Comparison of ENCODE assay signal across 8 cellular contexts in genomic region chr7:75993689-75994387, GRCh38. TPM values are rescaled to one million over a fixed set of nuclear protein-coding genes. Genes with fewer than 3 reads are reported as not detected.
DNase-seq lines count a peak whose midpoint lies in the region; ATAC-seq and TF ChIP-seq lines count a peak whose summit lies in the region.

No MANE protein-coding gene starts in this region.

- ATAC-seq in GM21390 (IDR thresholded peaks at IDR 0.05; ENCODE audit: unreplicated experiment) (peak; percentile 16), GM21526 (IDR thresholded peaks at IDR 0.05; ENCODE audit: low FRiP score, unreplicated experiment) (no peak)
- ATAC-seq in naive thymus-derived CD8-positive, alpha-beta T cell, result peak; percentile 13 to 35

- intact Hi-C loops in activated T-helper 2 cell treated with anti-CD3 and anti-CD28 coated beads, Interferon-gamma antibody, Interleukin-2, Interleukin-4, amounts not matched to agents 10 μg/mL and 5 μg/mL and 100 μg/mL, durations not matched to agents 14 hours and 24 hours and 36 hours (cut with micrococcal nuclease), result loop anchor here (1.0 kb wide), 2 partner anchors 15 to 26 kb away; no protein-coding TSS in a partner anchor

- peak overlapping the region; percentile 75 for H3K4me3 ChIP-seq in LNCaP clone FGC (ENCODE audit: low read depth, low read length)
- peak overlapping the region; percentile 75 for H3K4me3 ChIP-seq in fibroblast of villous mesenchyme (ENCODE audit: low read depth, low read length)

- H3K36me3 Mint-ChIP-seq in activated T-helper 2 cell treated with anti-CD3 and anti-CD28 coated beads, Interferon-gamma antibody, Interleukin-2, Interleukin-4, amounts not matched to agents 10 μg/mL and 5 μg/mL and 100 μg/mL, durations not matched to agents 14 hours and 24 hours and 36 hours (ENCODE audit: low read depth), result peaks cover 36% of the 10 kb centered on the region
- H3K36me3 Mint-ChIP-seq in naive thymus-derived CD8-positive, alpha-beta T cell, result peaks cover 0 to 7% (median 3%) of the 10 kb centered on the region in 3 donors

- DNase-seq in D341Med (ENCODE audit: low spot score), result peak; percentile 63
- DNase-seq in LNCaP clone FGC (ENCODE audit: low read depth), result peak; percentile 3
- DNase-seq in activated T-helper 2 cell treated with anti-CD3 and anti-CD28 coated beads, Interferon-gamma antibody, Interleukin-2, Interleukin-4, amounts not matched to agents 10 μg/mL and 5 μg/mL and 100 μg/mL, durations not matched to agents 14 hours and 24 hours and 36 hours (ENCODE audit: low spot score), result no peak
- peak; percentile 76 for DNase-seq in fibroblast of villous mesenchyme (ENCODE audit: low read depth)
- peak in 3 of 10 donors; percentile 15 to 30 (median 17) for DNase-seq in naive thymus-derived CD8-positive, alpha-beta T cell
- DNase-seq in stimulated activated CD4-positive, alpha-beta T cell treated with anti-CD3 and anti-CD28 coated beads, Interleukin-4, amount 100 ng/mL, for 24 hours, result no peak

- no peaks in the 10 kb centered on the region for H3K27me3 Mint-ChIP-seq in activated T-helper 2 cell treated with anti-CD3 and anti-CD28 coated beads, Interferon-gamma antibody, Interleukin-2, Interleukin-4, amounts not matched to agents 10 μg/mL and 5 μg/mL and 100 μg/mL, durations not matched to agents 14 hours and 24 hours and 36 hours (ENCODE audit: low read depth)
- H3K27me3 Mint-ChIP-seq in naive thymus-derived CD8-positive, alpha-beta T cell, result no peaks in the 10 kb centered on the region

- TF ChIP-seq CTCF in LNCaP clone FGC (IDR thresholded peaks at IDR 0.05; ENCODE audit: control insufficient read depth, extremely low read depth, insufficient read depth), result no peak
- TF ChIP-seq CTCF in fibroblast of villous mesenchyme (IDR thresholded peaks at IDR 0.05; ENCODE audit: insufficient read depth, low read depth, low read length), result no peak

- no peaks in the 10 kb centered on the region for H3K9me3 Mint-ChIP-seq in activated T-helper 2 cell treated with anti-CD3 and anti-CD28 coated beads, Interferon-gamma antibody, Interleukin-2, Interleukin-4, amounts not matched to agents 10 μg/mL and 5 μg/mL and 100 μg/mL, durations not matched to agents 14 hours and 24 hours and 36 hours
- no peaks in the 10 kb centered on the region for H3K9me3 Mint-ChIP-seq in naive thymus-derived CD8-positive, alpha-beta T cell

- POLR2A ChIA-PET in naive thymus-derived CD8-positive, alpha-beta T cell (lab: Charles Lee), result interaction anchor here (0.8 to 4.1 kb wide), 3 partner anchors 17 to 79 kb away, joined by 3 to 18 read pairs (median 4); partner anchors contain the start of genes MDH2, POR and STYXL1

- H3K4me1 Mint-ChIP-seq in activated T-helper 2 cell treated with anti-CD3 and anti-CD28 coated beads, Interferon-gamma antibody, Interleukin-2, Interleukin-4, amounts not matched to agents 10 μg/mL and 5 μg/mL and 100 μg/mL, durations not matched to agents 14 hours and 24 hours and 36 hours (ENCODE audit: low read depth), result peaks cover 29% of the 10 kb centered on the region
- peaks cover 18 to 47% (median 32%) of the 10 kb centered on the region in 4 donors for H3K4me1 Mint-ChIP-seq in naive thymus-derived CD8-positive, alpha-beta T cell

- H3K27ac Mint-ChIP-seq in activated T-helper 2 cell treated with anti-CD3 and anti-CD28 coated beads, Interferon-gamma antibody, Interleukin-2, Interleukin-4, amounts not matched to agents 10 μg/mL and 5 μg/mL and 100 μg/mL, durations not matched to agents 14 hours and 24 hours and 36 hours, result no peak overlapping the region
- H3K27ac Mint-ChIP-seq in naive thymus-derived CD8-positive, alpha-beta T cell, result peak overlapping the region in 7 of 10 donors; percentile 11 to 79 (median 24)

- H3K4me3 Mint-ChIP-seq in activated T-helper 2 cell treated with anti-CD3 and anti-CD28 coated beads, Interferon-gamma antibody, Interleukin-2, Interleukin-4, amounts not matched to agents 10 μg/mL and 5 μg/mL and 100 μg/mL, durations not matched to agents 14 hours and 24 hours and 36 hours (ENCODE audit: low read depth), result peak overlapping the region; percentile 80
- H3K4me3 Mint-ChIP-seq in naive thymus-derived CD8-positive, alpha-beta T cell, result peak overlapping the region; percentile 52 to 84 (median 73)

RNA-seq across cellular contexts. Expression of gene TMEM120A, which starts 0.6 kb away (rescaled TPM):
- 62.4 and 63.7 TPM in 2 replicates for total RNA-seq in activated T-helper 2 cell treated with anti-CD3 and anti-CD28 coated beads, Interferon-gamma antibody, Interleukin-2, Interleukin-4, amounts not matched to agents 10 μg/mL and 5 μg/mL and 100 μg/mL, durations not matched to agents 14 hours and 24 hours and 36 hours
- 18.4 and 30.2 TPM in 2 replicates for total RNA-seq in fibroblast of villous mesenchyme
- total RNA-seq in naive thymus-derived CD8-positive, alpha-beta T cell, result 10 to 100 TPM; 21.5 to 31.4 TPM
- polyA plus RNA-seq in naive thymus-derived CD8-positive, alpha-beta T cell, result 10 to 100 TPM; 12.2 to 15.6 (median 14.8) TPM

RNA-seq across cellular contexts. Expression of gene STYXL1, which starts 54.0 kb away (rescaled TPM):
- total RNA-seq in activated T-helper 2 cell treated with anti-CD3 and anti-CD28 coated beads, Interferon-gamma antibody, Interleukin-2, Interleukin-4, amounts not matched to agents 10 μg/mL and 5 μg/mL and 100 μg/mL, durations not matched to agents 14 hours and 24 hours and 36 hours, result 27.7 and 36.1 TPM in 2 replicates
- 31.2 and 35.4 TPM in 2 replicates for total RNA-seq in fibroblast of villous mesenchyme
- total RNA-seq in naive thymus-derived CD8-positive, alpha-beta T cell, result 10 to 100 TPM; 21.8 to 25.1 TPM
- 10 to 100 TPM; 52.7 to 61.9 (median 55.7) TPM for polyA plus RNA-seq in naive thymus-derived CD8-positive, alpha-beta T cell

RNA-seq across cellular contexts. Expression of gene MDH2, which starts 54.1 kb away (rescaled TPM):
- total RNA-seq in activated T-helper 2 cell treated with anti-CD3 and anti-CD28 coated beads, Interferon-gamma antibody, Interleukin-2, Interleukin-4, amounts not matched to agents 10 μg/mL and 5 μg/mL and 100 μg/mL, durations not matched to agents 14 hours and 24 hours and 36 hours, result 268 and 285 TPM in 2 replicates
- 35.8 and 47.4 TPM in 2 replicates for total RNA-seq in fibroblast of villous mesenchyme
- total RNA-seq in naive thymus-derived CD8-positive, alpha-beta T cell, result 10 to 100 TPM; 74.8 to 82.0 TPM
- polyA plus RNA-seq in naive thymus-derived CD8-positive, alpha-beta T cell, result 100 to 1,000 TPM; 131 to 153 (median 149) TPM

Comparison
In these comparisons a context has a peak if more than half of its experiments do, and no peak if none do; other contexts are left out.
1. DNase-seq: peak in D341Med (single experiment), LNCaP clone FGC (single experiment) and fibroblast of villous mesenchyme (single experiment); none in activated T-helper 2 cell treated with anti-CD3 and anti-CD28 coated beads, Interferon-gamma antibody, Interleukin-2, Interleukin-4, amounts not matched to agents 10 μg/mL and 5 μg/mL and 100 μg/mL, durations not matched to agents 14 hours and 24 hours and 36 hours (single experiment) and stimulated activated CD4-positive, alpha-beta T cell treated with anti-CD3 and anti-CD28 coated beads, Interleukin-4, amount 100 ng/mL, for 24 hours (single experiment).